ENCODE assay signal across 27 cellular contexts in the genomic region with DNA sequence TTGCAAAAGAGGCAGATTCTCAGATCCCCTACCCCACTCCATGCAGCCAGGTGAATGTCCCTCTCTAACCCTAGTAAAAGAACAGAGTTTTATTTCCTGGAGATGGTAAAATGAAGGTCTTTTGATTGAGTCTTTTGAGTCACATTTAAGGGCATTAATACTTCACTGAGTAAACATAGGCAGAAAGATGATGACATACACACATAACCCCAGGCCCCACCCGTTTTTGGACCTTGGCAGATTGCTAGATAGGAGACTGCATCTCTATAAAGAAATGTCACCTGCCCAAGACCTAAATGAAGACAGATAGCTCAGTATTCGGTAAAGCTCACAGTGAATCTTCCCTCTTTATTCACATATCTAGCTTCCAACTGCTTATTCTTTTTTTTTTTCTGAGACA. TPM values are rescaled to one million over a fixed set of nuclear protein-coding genes. Genes with fewer than 3 reads are reported as not detected.
DNase-seq lines count a peak whose midpoint lies in the region; ATAC-seq and TF ChIP-seq lines count a peak whose summit lies in the region.
"Had no signal": no experiment of that assay in that cellular context is flagged by ENCODE, and none has a peak within 500 bp of the region (broad histone marks: within the 10 kb centered on the region; RNA-seq: fewer than 3 reads in every experiment).

No MANE protein-coding gene starts in this region.

- intact Hi-C loops in Calu3 (cut with micrococcal nuclease; ENCODE audit: unreplicated experiment), result no loop called here
- intact Hi-C loops in mammary epithelial cell (cut with micrococcal nuclease), result no loop called here
- intact Hi-C loops in testis (cut with DNase I; ENCODE audit: low total_unique reads), result no loop called here
- intact Hi-C loops in aorta (cut with DNase I), result no loop called here

- H3K4me1 ChIP-seq in Karpas-422 (ENCODE audit: low read length) (peaks cover 68% of the 10 kb centered on the region), mammary epithelial cell (ENCODE audit: insufficient read depth, low read length) (no peaks in the 10 kb centered on the region), testis (no peaks in the 10 kb centered on the region), aorta (ENCODE audit: control insufficient read depth in 1 of 2, insufficient read depth in 2 of 2, low read length in 2 of 2) (no peaks in the 10 kb centered on the region)
- H3K4me1 ChIP-seq: SJCRH30 had no signal

- H4K20me1 ChIP-seq in Karpas-422 (ENCODE audit: insufficient read depth, low read depth, low read length) (no peaks in the 10 kb centered on the region), mammary epithelial cell (ENCODE audit: insufficient read depth, low read length) (no peaks in the 10 kb centered on the region)

- H3K4me1 Mint-ChIP-seq in Calu3 (ENCODE audit: low read depth, unreplicated experiment), result peaks cover 8% of the 10 kb centered on the region
- H3K4me1 Mint-ChIP-seq in memory B cell, result peaks cover 31% of the 10 kb centered on the region
- H3K4me1 Mint-ChIP-seq in nephron progenitor cell, result no peaks in the 10 kb centered on the region
- H3K4me1 Mint-ChIP-seq: GM23338 had no signal

- no peak overlapping the region for H3K4me3 Mint-ChIP-seq in Calu3 (ENCODE audit: low read depth, unreplicated experiment)
- H3K4me3 Mint-ChIP-seq in memory B cell, result no peak overlapping the region
- H3K4me3 Mint-ChIP-seq in nephron progenitor cell, result no peak overlapping the region
- H3K4me3 Mint-ChIP-seq: activated T-helper 1 cell treated with anti-CD3 and anti-CD28 coated beads, Interleukin-12 subunit alpha, Interleukin-12 subunit beta, Interleukin-2, Interleukin-4 antibody, amounts not matched to agents 30 ng/mL and 10 ng/mL and 1 ng/mL, durations not matched to agents 14 hours and 24 hours and 36 hours; GM23338; HFFc6; immature natural killer cell; T-cell had no signal

- H3K4me2 ChIP-seq in Karpas-422 (ENCODE audit: low read depth, low read length, poor library complexity, severe bottlenecking), result no peak overlapping the region
- H3K4me2 ChIP-seq in mammary epithelial cell (ENCODE audit: insufficient read depth, low read depth, low read length), result no peak overlapping the region
- H3K4me2 ChIP-seq: GM23338 had no signal

- H3K9me2 ChIP-seq in Karpas-422 (replicated peaks; ENCODE audit: insufficient read depth, low read length), result no peaks in the 10 kb centered on the region

- dilution Hi-C loops in mammary epithelial cell (cut with HindIII; ENCODE audit: low sequenced_read_pairs), result no loop called here

- H3K9me3 Mint-ChIP-seq in Calu3 (ENCODE audit: low read depth, unreplicated experiment) (no peaks in the 10 kb centered on the region), memory B cell (no peaks in the 10 kb centered on the region), nephron progenitor cell (peaks cover 40% of the 10 kb centered on the region)

- H3K27me3 ChIP-seq in Karpas-422 (ENCODE audit: low read length) (no peaks in the 10 kb centered on the region), mammary epithelial cell (ENCODE audit: insufficient read depth, low read length) (no peaks in the 10 kb centered on the region), testis (no peaks in the 10 kb centered on the region), aorta (ENCODE audit: control insufficient read depth in 1 of 2, insufficient read depth in 2 of 2, low read length in 1 of 2) (no peaks in the 10 kb centered on the region)
- H3K27me3 ChIP-seq: cardiac muscle cell, SJCRH30 had no signal

- no peaks in the 10 kb centered on the region for H3K79me2 ChIP-seq in Karpas-422 (ENCODE audit: low read length)
- no peaks in the 10 kb centered on the region for H3K79me2 ChIP-seq in mammary epithelial cell (ENCODE audit: insufficient read depth, low read length)

- H3K27ac Mint-ChIP-seq in Calu3 (ENCODE audit: unreplicated experiment) (peak overlapping the region; percentile 36), memory B cell (peak overlapping the region; percentile 55), nephron progenitor cell (no peak overlapping the region)
- H3K27ac Mint-ChIP-seq: activated T-helper 1 cell treated with anti-CD3 and anti-CD28 coated beads, Interleukin-12 subunit alpha, Interleukin-12 subunit beta, Interleukin-2, Interleukin-4 antibody, amounts not matched to agents 30 ng/mL and 10 ng/mL and 1 ng/mL, durations not matched to agents 14 hours and 24 hours and 36 hours; GM23338; HFFc6; T-cell had no signal

- BruUV-seq in Calu3 (replicated peaks; lab: Mats Ljungman, UMichigan) (no TSS peak), mammary epithelial cell (replicated peaks; lab: Mats Ljungman, UMichigan) (no TSS peak)

- WGBS in mammary epithelial cell (ENCODE audit: low coverage, missing lambda C conversion rate), result 80% methylated on average over 2 of the region's 2 CpGs
- 79 to 85% methylated on average over 2 of the region's 2 CpGs for WGBS in testis, 2 donors
- 72 to 83% methylated on average over 2 of the region's 2 CpGs for WGBS in aorta, 2 donors

- no peak overlapping the region for H3K9ac ChIP-seq in Karpas-422 (ENCODE audit: low read length)
- no peak overlapping the region for H3K9ac ChIP-seq in mammary epithelial cell (ENCODE audit: insufficient read depth, low read length)

- in situ Hi-C loops in mammary epithelial cell (cut with MboI; ENCODE audit: low sequenced_read_pairs in 2 of 2), result no loop called here

- H3K36me3 Mint-ChIP-seq in Calu3 (ENCODE audit: insufficient read depth, unreplicated experiment), result no peaks in the 10 kb centered on the region
- peaks cover 4% of the 10 kb centered on the region for H3K36me3 Mint-ChIP-seq in memory B cell
- H3K36me3 Mint-ChIP-seq in nephron progenitor cell (ENCODE audit: low read depth), result peaks cover 24% of the 10 kb centered on the region

- H2AFZ ChIP-seq in Karpas-422 (ENCODE audit: low read length) (0 out of 2 replicates have a peak overlapping the region, but pooled peaks have one; percentile 10), mammary epithelial cell (ENCODE audit: low read depth, low read length) (peak overlapping the region; percentile 9)
- H2AFZ ChIP-seq: GM23338 had no signal

- DNase-seq in Calu3, result peak; percentile 6
- DNase-seq in Karpas-422, result no peak
- DNase-seq in mammary epithelial cell, result no peak
- no peak for DNase-seq in memory B cell (ENCODE audit: low spot score in 2 of 2)
- no peak for DNase-seq in testis
- DNase-seq in aorta, result no peak
- DNase-seq in 8988T, result no peak
- DNase-seq in nephron progenitor cell, result no peak
- DNase-seq: activated CD4-positive, CD25-positive, alpha-beta regulatory T cell; activated naive CD4-positive, alpha-beta T cell treated with anti-CD3 and anti-CD28 coated beads, Interleukin-2, amount 50 U/mL, for 16 hours; C1 segment of cervical spinal cord; dermis blood vessel endothelial cell; HFFc6; hypothalamus; immature natural killer cell; NCI-H1092 treated with DMSO at 0.1 percent for 48 hours; NCI-H187 treated with DMSO at 0.1 percent for 48 hours; NCI-H2227 treated with DMSO at 0.1 percent for 48 hours; NCI-H526 treated with DMSO at 0.1 percent for 48 hours; nucleus accumbens; SJCRH30; T-cell; trophoblast cell had no signal

- CTCF ChIA-PET in Calu3 (lab: Charles Lee) (no interaction called here), mammary epithelial cell (lab: Charles Lee; ENCODE audit: low non-redundant PET) (no interaction called here)

- TF ChIP-seq CTCF in Calu3 (IDR thresholded peaks at IDR 0.05; ENCODE audit: unreplicated experiment) (no peak), mammary epithelial cell (conservative IDR thresholded peaks at IDR 0.05 in 1 of 2, IDR thresholded peaks at IDR 0.05 in 1 of 2; ENCODE audit: extremely low read depth in 1 of 2, insufficient read depth in 1 of 2, low read depth in 1 of 2, low read length in 2 of 2) (no peak), testis (IDR thresholded peaks at IDR 0.05) (no peak), nephron progenitor cell (IDR thresholded peaks at IDR 0.05) (no peak)

- ATAC-seq in memory B cell (ENCODE audit: low read depth) (no peak), aorta (ENCODE audit: low FRiP score) (no peak)
- ATAC-seq: GM23338, left lobe of liver, T-cell had no signal

- peak overlapping the region; percentile 71 for H3K27ac ChIP-seq in Karpas-422 (ENCODE audit: low read length)
- no peak overlapping the region for H3K27ac ChIP-seq in mammary epithelial cell (ENCODE audit: insufficient read depth, low read depth, low read length)
- H3K27ac ChIP-seq in testis, result no peak overlapping the region
- H3K27ac ChIP-seq in aorta (ENCODE audit: low read depth in 1 of 2, low read length in 2 of 2), result no peak overlapping the region
- H3K27ac ChIP-seq: cardiac muscle cell, SJCRH30 had no signal

- TF ChIP-seq POLR2A in testis (IDR thresholded peaks at IDR 0.05), result no peak

- peaks cover 12% of the 10 kb centered on the region for H3K9me3 ChIP-seq in Karpas-422 (ENCODE audit: low read length)
- peaks cover 7% of the 10 kb centered on the region for H3K9me3 ChIP-seq in mammary epithelial cell (replicated peaks; ENCODE audit: insufficient read depth, low read length)
- H3K9me3 ChIP-seq in testis, result no peaks in the 10 kb centered on the region
- no peaks in the 10 kb centered on the region for H3K9me3 ChIP-seq in aorta (ENCODE audit: control insufficient read depth, low read length)

- no peak overlapping the region for H3K4me3 ChIP-seq in Karpas-422 (ENCODE audit: low read length)
- no peak overlapping the region for H3K4me3 ChIP-seq in mammary epithelial cell (replicated peaks in 1 of 3; ENCODE audit: insufficient read depth in 1 of 3, low read depth in 2 of 3, low read length in 3 of 3)
- no peak overlapping the region for H3K4me3 ChIP-seq in testis
- H3K4me3 ChIP-seq in aorta (ENCODE audit: low read length in 2 of 2), result no peak overlapping the region
- H3K4me3 ChIP-seq: cardiac muscle cell, GM23338, SJCRH30 had no signal

- H3K27me3 Mint-ChIP-seq in Calu3 (ENCODE audit: unreplicated experiment) (no peaks in the 10 kb centered on the region), memory B cell (no peaks in the 10 kb centered on the region), nephron progenitor cell (ENCODE audit: low read depth, poor library complexity) (no peaks in the 10 kb centered on the region)
- H3K27me3 Mint-ChIP-seq: T-cell had no signal

- H3K36me3 ChIP-seq in Karpas-422 (ENCODE audit: insufficient read depth, low read length), result peaks cover 3% of the 10 kb centered on the region; the same call in 1 of the 2 replicates
- no peaks in the 10 kb centered on the region for H3K36me3 ChIP-seq in mammary epithelial cell (ENCODE audit: insufficient read depth, low read length)
- H3K36me3 ChIP-seq in testis (ENCODE audit: low read depth, missing control alignments), result no peaks in the 10 kb centered on the region
- no peaks in the 10 kb centered on the region for H3K36me3 ChIP-seq in aorta (ENCODE audit: control insufficient read depth in 1 of 2, insufficient read depth in 2 of 2, low read length in 1 of 2)
- H3K36me3 ChIP-seq: cardiac muscle cell, SJCRH30 had no signal

RNA-seq across cellular contexts. Expression of a gene that starts 28.3 kb away (rescaled TPM):
- total RNA-seq in Calu3 (2022), result 32.0 and 37.4 TPM in 2 replicates
- 17.4 and 32.6 TPM in 2 replicates for total RNA-seq in Karpas-422 (2014; rRNA removed; shearing (Covaris generic); ENCODE audit: low replicate concordance)
- total RNA-seq in mammary epithelial cell, result 10 to 100 TPM; 25.5 to 65.2 TPM
- polyA plus RNA-seq in mammary epithelial cell, result 20.0 TPM
- polyA minus RNA-seq in mammary epithelial cell, result 53.7 TPM
- total RNA-seq in testis, result 10 to 100 TPM; 39.0 to 44.3 TPM
- 34.6 TPM for polyA plus RNA-seq in testis (ENCODE audit: insufficient read depth, low read depth, low replicate concordance)
- 10 to 100 TPM; 17.6 to 20.7 TPM for total RNA-seq in aorta
- 1 to 10 TPM; 6.5 to 8.8 TPM for polyA plus RNA-seq in aorta

RNA-seq across cellular contexts. Expression of a gene that starts 28.8 kb away (rescaled TPM):
- total RNA-seq in Calu3 (2022) (7.2 and 8.0 TPM in 2 replicates), mammary epithelial cell (1 to 10 TPM; 4.5 to 5.8 TPM), testis (10 to 100 TPM in 1 of 2 donors, 1 to 10 TPM in 1; 10.0 to 10.7 TPM), aorta (1 to 10 TPM; 3.3 to 5.5 TPM)
- total RNA-seq in Karpas-422 (2014; rRNA removed; shearing (Covaris generic); ENCODE audit: low replicate concordance), result 11.8 and 18.8 TPM in 2 replicates
- polyA plus RNA-seq in mammary epithelial cell (2.3 TPM), testis (ENCODE audit: insufficient read depth, low read depth, low replicate concordance) (7.3 TPM), aorta (1 to 10 TPM; 3.9 to 5.6 TPM)
- 8.2 TPM for polyA minus RNA-seq in mammary epithelial cell
